18 cellular contexts compared by ENCODE assay signal in genomic region chr14:41299924-41300323, GRCh38.
DNase-seq lines count a peak whose midpoint lies in the region; ATAC-seq and TF ChIP-seq lines count a peak whose summit lies in the region.
"Had no signal": no experiment of that assay in that cellular context is flagged by ENCODE, and none has a peak within 500 bp of the region (broad histone marks: within the 10 kb centered on the region; RNA-seq: fewer than 3 reads in every experiment).

No MANE protein-coding gene starts in this region.

- H3K36me3 ChIP-seq in Karpas-422 (ENCODE audit: insufficient read depth, low read length) = no peaks in the 10 kb centered on the region
- no peaks in the 10 kb centered on the region for H3K36me3 ChIP-seq in WERI-Rb-1
- no peaks in the 10 kb centered on the region for H3K36me3 ChIP-seq in mesendoderm (ENCODE audit: control insufficient read depth, insufficient read depth, low read length)
- no peaks in the 10 kb centered on the region for H3K36me3 ChIP-seq in upper lobe of right lung
- H3K36me3 ChIP-seq: Peyer's patch had no signal

- H3K4ac ChIP-seq in mesendoderm (ENCODE audit: low read depth, low read length) = no peak overlapping the region

- H3K9ac ChIP-seq in Karpas-422 (ENCODE audit: low read length) = no peak overlapping the region
- no peak overlapping the region for H3K9ac ChIP-seq in mesendoderm (ENCODE audit: low read length)

- H3K9me3 ChIP-seq in Karpas-422 (ENCODE audit: low read length) = peaks cover 3% of the 10 kb centered on the region; the same call in 1 of the 2 replicates
- no peaks in the 10 kb centered on the region for H3K9me3 ChIP-seq in WERI-Rb-1 (ENCODE audit: severe bottlenecking)
- no peaks in the 10 kb centered on the region for H3K9me3 ChIP-seq in upper lobe of right lung
- H3K9me3 ChIP-seq: A549, Peyer's patch had no signal

- no peak overlapping the region for H4K5ac ChIP-seq in mesendoderm (ENCODE audit: low read length)

- no peaks in the 10 kb centered on the region for H3K4me1 ChIP-seq in Karpas-422 (ENCODE audit: low read length)
- no peaks in the 10 kb centered on the region for H3K4me1 ChIP-seq in mesendoderm (ENCODE audit: control insufficient read depth, low read depth, low read length)
- no peaks in the 10 kb centered on the region for H3K4me1 ChIP-seq in upper lobe of right lung
- H3K4me1 ChIP-seq: A549, Peyer's patch had no signal

- H2AK5ac ChIP-seq in mesendoderm (ENCODE audit: low read length) = no peak overlapping the region

- no peaks in the 10 kb centered on the region for H3K27me3 ChIP-seq in Karpas-422 (ENCODE audit: low read length)
- H3K27me3 ChIP-seq in WERI-Rb-1 (ENCODE audit: insufficient read depth, low read depth, severe bottlenecking) = peaks cover 3% of the 10 kb centered on the region
- no peaks in the 10 kb centered on the region for H3K27me3 ChIP-seq in mesendoderm (ENCODE audit: insufficient read depth, low read length, poor library complexity)
- H3K27me3 ChIP-seq in upper lobe of right lung = no peaks in the 10 kb centered on the region
- H3K27me3 ChIP-seq: Peyer's patch had no signal

- H3K4me3 ChIP-seq in Karpas-422 (ENCODE audit: low read length) (no peak overlapping the region), WERI-Rb-1 (ENCODE audit: low read depth, low read length) (no peak overlapping the region), mesendoderm (ENCODE audit: low read length) (no peak overlapping the region), upper lobe of right lung (no peak overlapping the region)
- H3K4me3 ChIP-seq: A549, Peyer's patch, SK-N-MC had no signal

- ATAC-seq in upper lobe of right lung = no peak
- ATAC-seq: A549, Right ventricle myocardium inferior, T-cell had no signal

- H3K56ac ChIP-seq in mesendoderm (ENCODE audit: low read length) = no peak overlapping the region

- H3K27ac ChIP-seq in C4-2B = no peak overlapping the region
- H3K27ac ChIP-seq in Karpas-422 (ENCODE audit: low read length) = no peak overlapping the region
- H3K27ac ChIP-seq in WERI-Rb-1 = no peak overlapping the region
- no peak overlapping the region for H3K27ac ChIP-seq in mesendoderm (ENCODE audit: low read depth, low read length)
- H3K27ac ChIP-seq in upper lobe of right lung = no peak overlapping the region
- H3K27ac ChIP-seq: A549, Peyer's patch, SK-N-MC had no signal

- no peak overlapping the region for H2BK120ac ChIP-seq in mesendoderm (ENCODE audit: low read depth, low read length)

- no CpG with 5 or more reads among the region's 4 CpGs for WGBS in mesendoderm (ENCODE audit: extremely low coverage, insufficient coverage, low lambda C conversion rate)

- DNase-seq in Karpas-422 = peak; percentile 48
- DNase-seq in WERI-Rb-1 = no peak
- peak; percentile 46 for DNase-seq in mesendoderm
- no peak for DNase-seq in upper lobe of right lung
- DNase-seq in iPS-NIHi7 (ENCODE audit: extremely low spot score) = no peak
- DNase-seq in OCI-M1 (lab: John Stamatoyannopoulos, UW) = no peak
- no peak for DNase-seq in NCI-H1694 treated with DMSO at 0.1 percent for 48 hours (lab: John Stamatoyannopoulos, UW)
- DNase-seq: HCEC 1CT, NCI-H1436, NCI-H2029 treated with DMSO at 0.1 percent for 48 hours, NCI-H510A, NCI-H82, Peyer's patch, T-cell had no signal

- intact Hi-C loops in upper lobe of right lung (cut with DNase I) = no loop called here

- H3K79me2 ChIP-seq in Karpas-422 (ENCODE audit: low read length) (no peaks in the 10 kb centered on the region), mesendoderm (ENCODE audit: control insufficient read depth, insufficient read depth, low read length) (no peaks in the 10 kb centered on the region)

- H4K8ac ChIP-seq in mesendoderm (ENCODE audit: low read depth, low read length) = no peak overlapping the region

- H2BK15ac ChIP-seq in mesendoderm (replicated peaks; ENCODE audit: low read depth) = no peak overlapping the region

- no peaks in the 10 kb centered on the region for H4K20me1 ChIP-seq in Karpas-422 (ENCODE audit: insufficient read depth, low read depth, low read length)

- H2AFZ ChIP-seq in Karpas-422 (ENCODE audit: low read length) = no peak overlapping the region

- no peak overlapping the region for H3K18ac ChIP-seq in mesendoderm (ENCODE audit: low read length)

- H3K79me1 ChIP-seq in mesendoderm (ENCODE audit: low read length) = no peaks in the 10 kb centered on the region

- no peaks in the 10 kb centered on the region for H3K9me2 ChIP-seq in Karpas-422 (replicated peaks; ENCODE audit: insufficient read depth, low read length)

- H3K23ac ChIP-seq in mesendoderm (ENCODE audit: low read length) = no peak overlapping the region

- TF ChIP-seq CTCF in C4-2B (conservative IDR thresholded peaks at IDR 0.05) (peak; percentile 59), WERI-Rb-1 (IDR thresholded peaks at IDR 0.05; ENCODE audit: low read depth, low read length) (peak; percentile 21; the same call in 1 of the 2 replicates), upper lobe of right lung (IDR thresholded peaks at IDR 0.05) (no peak)

- no peak overlapping the region for H2BK5ac ChIP-seq in mesendoderm (ENCODE audit: low read length)

- H3K4me2 ChIP-seq in Karpas-422 (ENCODE audit: low read depth, low read length, poor library complexity, severe bottlenecking) (no peak overlapping the region), mesendoderm (ENCODE audit: low read length) (no peak overlapping the region)
- H3K4me2 ChIP-seq: A549 had no signal

Comparison
In these comparisons a context has a peak if more than half of its experiments do, and no peak if none do; other contexts are left out.
1. DNase-seq: peak in Karpas-422 (single experiment) and mesendoderm (single experiment); none in WERI-Rb-1 (single experiment), upper lobe of right lung (single experiment), iPS-NIHi7 (single experiment), OCI-M1 (single experiment) and NCI-H1694 treated with DMSO at 0.1 percent for 48 hours (single experiment).